In genomic region chr13:51768378-51768921, GRCh38 we compare ENCODE assay signal across 14 cellular contexts. TPM values are rescaled to one million over a fixed set of nuclear protein-coding genes. Genes with fewer than 3 reads are reported as not detected.
DNase-seq lines count a peak whose midpoint lies in the region; ATAC-seq and TF ChIP-seq lines count a peak whose summit lies in the region.
"Had no signal": no experiment of that assay in that cellular context is flagged by ENCODE, and none has a peak within 500 bp of the region (broad histone marks: within the 10 kb centered on the region; RNA-seq: fewer than 3 reads in every experiment).

No MANE protein-coding gene starts in this region.

- H3K4me3 ChIP-seq in GM12875 (ENCODE audit: low read depth, low read length) (no peak overlapping the region), astrocyte of the spinal cord (ENCODE audit: low read depth, low read length) (no peak overlapping the region), retinal pigment epithelial cell (ENCODE audit: low read length) (no peak overlapping the region)
- H3K4me3 ChIP-seq: lung had no signal

- peak; percentile 5; the same call in 1 of the 2 replicates for TF ChIP-seq CTCF in GM12875 (IDR thresholded peaks at IDR 0.05; ENCODE audit: borderline replicate concordance, insufficient read depth, low read depth, low read length)
- TF ChIP-seq CTCF in astrocyte of the spinal cord (IDR thresholded peaks at IDR 0.05; ENCODE audit: low read depth, low read length), result peak; percentile 7
- peak; percentile 22 for TF ChIP-seq CTCF in retinal pigment epithelial cell (conservative IDR thresholded peaks at IDR 0.05; ENCODE audit: low read depth, low read length)

- DNase-seq in astrocyte of the spinal cord (ENCODE audit: low read depth, low spot score) (no peak), left cardiac atrium (no peak), retinal pigment epithelial cell (ENCODE audit: low read depth) (no peak), NCI-H128 (lab: John Stamatoyannopoulos, UW; ENCODE audit: unreplicated experiment) (no peak), activated gamma-delta T cell treated with Interleukin-2 at 50 U/mL for 16 hours (no peak)
- DNase-seq: activated B cell treated with CpG ODN at 0.5 μM for 24 hours, activated T-cell treated with anti-CD3 and anti-CD28 coated beads for 4 hours, BE2C, NCI-H2081 treated with DMSO at 0.1 percent for 48 hours, nucleus accumbens had no signal

- ATAC-seq in left cardiac atrium (peak; percentile 29 to 38), HG03135 (IDR thresholded peaks at IDR 0.05; ENCODE audit: unreplicated experiment) (no peak), HG03571 (IDR thresholded peaks at IDR 0.05; ENCODE audit: unreplicated experiment) (no peak)

- in situ Hi-C loops in astrocyte of the spinal cord (cut with HindIII; ENCODE audit: low sequenced_read_pairs), result no loop called here

- intact Hi-C loops in left cardiac atrium (cut with DNase I), result no loop called here

RNA-seq across cellular contexts. Expression of gene DHRS12, which starts 35.5 kb away (rescaled TPM):
- 10 to 100 TPM in 1 of 2 donors, 1 to 10 TPM in 1; 9.1 to 13.3 TPM for total RNA-seq in left cardiac atrium

Comparison
In these comparisons a context has a peak if more than half of its experiments do, and no peak if none do; other contexts are left out.
1. ATAC-seq: peak in left cardiac atrium (2 of 2); none in HG03135 (single experiment) and HG03571 (single experiment).
2. Peak in every context shown above with its lines, with median percentiles within 50 percentile points of each other: CTCF ChIP-seq.